In genomic region chrX:1359477-1359873, GRCh38 we compare ENCODE assay signal across 1 cellular context.
TF ChIP-seq lines count a peak whose summit lies in the region.

No MANE protein-coding gene starts in this region.

TF ChIP-seq in A549, 52 proteins besides CTCF, POLR2A, EP300 and RAD21 (continued from another document):
- no peak for TF ChIP-seq EHMT2 (IDR thresholded peaks at IDR 0.05; ENCODE audit: low read depth)
- TF ChIP-seq POLR2AphosphoS2 (conservative IDR thresholded peaks at IDR 0.05; ENCODE audit: low read length): no peak
- no peak for TF ChIP-seq ATOH8 (CRISPR knock-in tag; IDR thresholded peaks at IDR 0.05; ENCODE audit: low read depth)
- TF ChIP-seq CHD2 (IDR thresholded peaks at IDR 0.05; ENCODE audit: low read length, partially characterized antibody): no peak
- TF ChIP-seq HOXA7 (CRISPR knock-in tag; IDR thresholded peaks at IDR 0.05): no peak
- TF ChIP-seq CBX8 (IDR thresholded peaks at IDR 0.05): no peak
- no peak for TF ChIP-seq PBX3 (IDR thresholded peaks at IDR 0.05)
- no peak for TF ChIP-seq GATA3 (IDR thresholded peaks at IDR 0.05; ENCODE audit: borderline replicate concordance)
- no peak for TF ChIP-seq FOXS1 (CRISPR knock-in tag; IDR thresholded peaks at IDR 0.05)
- no peak for TF ChIP-seq MYC (IDR thresholded peaks at IDR 0.05; ENCODE audit: borderline replicate concordance, low read length)
TF ChIP-seq in A549: peak in this region for 0.
